1 cellular context compared by ENCODE assay signal in the genomic region with DNA sequence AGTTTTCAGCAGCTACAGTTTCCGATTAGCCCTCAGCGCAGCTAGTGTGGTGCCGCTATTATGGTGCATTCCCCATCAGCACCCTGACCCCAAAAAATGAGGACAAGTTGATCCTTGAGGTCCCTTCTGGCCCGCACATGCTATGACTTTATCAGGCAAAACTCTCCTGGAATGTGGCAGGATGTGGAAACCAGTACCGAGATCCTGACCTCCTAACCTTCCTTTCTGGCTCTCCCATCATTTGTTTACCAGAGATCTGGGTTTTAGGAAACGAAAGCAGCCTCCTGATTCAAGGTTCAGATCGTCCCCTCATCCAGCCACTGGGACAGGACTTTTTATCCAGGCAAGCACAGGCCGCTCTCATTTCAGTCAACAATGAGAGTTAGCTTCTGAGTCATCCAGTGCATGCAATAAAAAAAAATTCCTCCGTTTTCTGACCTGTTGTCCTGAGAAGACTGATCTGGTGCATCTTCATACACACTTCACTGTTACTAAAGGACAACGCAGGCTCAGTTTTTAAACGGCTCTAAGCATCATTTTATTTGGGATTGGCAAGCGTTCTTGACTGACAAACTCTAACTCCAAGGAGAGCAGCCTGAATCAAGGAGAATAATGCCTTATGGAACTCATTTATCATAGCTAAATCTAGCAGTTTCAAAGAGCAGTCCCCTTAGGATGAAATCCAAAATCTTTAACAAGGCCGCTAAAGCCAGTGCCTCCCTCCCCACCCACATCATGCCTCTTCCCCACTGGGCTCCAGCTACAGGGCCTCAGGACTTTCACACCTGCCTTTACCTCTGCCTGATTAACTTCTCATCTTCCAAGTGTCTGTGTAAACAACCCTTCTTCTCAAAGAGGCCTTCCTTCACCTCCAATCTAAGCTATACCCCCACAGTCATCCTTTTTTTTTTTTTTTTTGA.
A peak's percentile ranks its signal among the peaks of the same experiment; 100 is the strongest.
TF ChIP-seq lines count a peak whose summit lies in the region.

No MANE protein-coding gene starts in this region.

TF ChIP-seq in HepG2, 621 proteins besides CTCF, POLR2A, EP300 and RAD21 (continued from another document and continues in another):
- peak; percentile 34; the same call in 1 of the 2 replicates for TF ChIP-seq MIER3 (CRISPR knock-in tag; IDR thresholded peaks at IDR 0.05; ENCODE audit: borderline replicate concordance)
- TF ChIP-seq TMF1 (CRISPR knock-in tag; IDR thresholded peaks at IDR 0.05; ENCODE audit: low read depth): no peak
- TF ChIP-seq TRIM24 (CRISPR knock-in tag; IDR thresholded peaks at IDR 0.05): no peak
- TF ChIP-seq TOE1 (CRISPR knock-in tag; IDR thresholded peaks at IDR 0.05): no peak
- TF ChIP-seq RARG (CRISPR knock-in tag; IDR thresholded peaks at IDR 0.05; ENCODE audit: low read depth): no peak
- no peak for TF ChIP-seq ZNF235 (CRISPR knock-in tag; IDR thresholded peaks at IDR 0.05; ENCODE audit: borderline replicate concordance)
- TF ChIP-seq FOSL2 (CRISPR knock-in tag; IDR thresholded peaks at IDR 0.05): peak; percentile 96
- TF ChIP-seq, protein P1, sequence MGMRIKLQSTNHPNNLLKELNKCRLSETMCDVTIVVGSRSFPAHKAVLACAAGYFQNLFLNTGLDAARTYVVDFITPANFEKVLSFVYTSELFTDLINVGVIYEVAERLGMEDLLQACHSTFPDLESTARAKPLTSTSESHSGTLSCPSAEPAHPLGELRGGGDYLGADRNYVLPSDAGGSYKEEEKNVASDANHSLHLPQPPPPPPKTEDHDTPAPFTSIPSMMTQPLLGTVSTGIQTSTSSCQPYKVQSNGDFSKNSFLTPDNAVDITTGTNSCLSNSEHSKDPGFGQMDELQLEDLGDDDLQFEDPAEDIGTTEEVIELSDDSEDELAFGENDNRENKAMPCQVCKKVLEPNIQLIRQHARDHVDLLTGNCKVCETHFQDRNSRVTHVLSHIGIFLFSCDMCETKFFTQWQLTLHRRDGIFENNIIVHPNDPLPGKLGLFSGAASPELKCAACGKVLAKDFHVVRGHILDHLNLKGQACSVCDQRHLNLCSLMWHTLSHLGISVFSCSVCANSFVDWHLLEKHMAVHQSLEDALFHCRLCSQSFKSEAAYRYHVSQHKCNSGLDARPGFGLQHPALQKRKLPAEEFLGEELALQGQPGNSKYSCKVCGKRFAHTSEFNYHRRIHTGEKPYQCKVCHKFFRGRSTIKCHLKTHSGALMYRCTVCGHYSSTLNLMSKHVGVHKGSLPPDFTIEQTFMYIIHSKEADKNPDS (CRISPR knock-in tag; IDR thresholded peaks at IDR 0.05): 0 out of 2 replicates have a peak, but pooled peaks have one; percentile 25
- TF ChIP-seq, protein P2, sequence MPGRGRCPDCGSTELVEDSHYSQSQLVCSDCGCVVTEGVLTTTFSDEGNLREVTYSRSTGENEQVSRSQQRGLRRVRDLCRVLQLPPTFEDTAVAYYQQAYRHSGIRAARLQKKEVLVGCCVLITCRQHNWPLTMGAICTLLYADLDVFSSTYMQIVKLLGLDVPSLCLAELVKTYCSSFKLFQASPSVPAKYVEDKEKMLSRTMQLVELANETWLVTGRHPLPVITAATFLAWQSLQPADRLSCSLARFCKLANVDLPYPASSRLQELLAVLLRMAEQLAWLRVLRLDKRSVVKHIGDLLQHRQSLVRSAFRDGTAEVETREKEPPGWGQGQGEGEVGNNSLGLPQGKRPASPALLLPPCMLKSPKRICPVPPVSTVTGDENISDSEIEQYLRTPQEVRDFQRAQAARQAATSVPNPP (CRISPR knock-in tag; IDR thresholded peaks at IDR 0.05): no peak
- no peak for TF ChIP-seq ZNF773 (CRISPR knock-in tag; IDR thresholded peaks at IDR 0.05; ENCODE audit: borderline replicate concordance)
- TF ChIP-seq KDM3A (CRISPR knock-in tag; IDR thresholded peaks at IDR 0.05; ENCODE audit: low read depth): no peak
- peak; percentile 71; the same call in 1 of the 2 replicates for TF ChIP-seq ZNF792 (CRISPR knock-in tag; IDR thresholded peaks at IDR 0.05)
- no peak for TF ChIP-seq ZSCAN20 (CRISPR knock-in tag; IDR thresholded peaks at IDR 0.05; ENCODE audit: borderline replicate concordance)
- TF ChIP-seq TCF7 (IDR thresholded peaks at IDR 0.05; ENCODE audit: low read depth): peak; percentile 49; the same call in 1 of the 2 replicates
- TF ChIP-seq, protein P3, sequence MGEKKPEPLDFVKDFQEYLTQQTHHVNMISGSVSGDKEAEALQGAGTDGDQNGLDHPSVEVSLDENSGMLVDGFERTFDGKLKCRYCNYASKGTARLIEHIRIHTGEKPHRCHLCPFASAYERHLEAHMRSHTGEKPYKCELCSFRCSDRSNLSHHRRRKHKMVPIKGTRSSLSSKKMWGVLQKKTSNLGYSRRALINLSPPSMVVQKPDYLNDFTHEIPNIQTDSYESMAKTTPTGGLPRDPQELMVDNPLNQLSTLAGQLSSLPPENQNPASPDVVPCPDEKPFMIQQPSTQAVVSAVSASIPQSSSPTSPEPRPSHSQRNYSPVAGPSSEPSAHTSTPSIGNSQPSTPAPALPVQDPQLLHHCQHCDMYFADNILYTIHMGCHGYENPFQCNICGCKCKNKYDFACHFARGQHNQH (CRISPR knock-in tag; IDR thresholded peaks at IDR 0.05): peak; percentile 68; the same call in 1 of the 2 replicates
- TF ChIP-seq ZFP82 (CRISPR knock-in tag; IDR thresholded peaks at IDR 0.05; ENCODE audit: borderline replicate concordance): no peak
- no peak for TF ChIP-seq ZBTB42 (CRISPR knock-in tag; IDR thresholded peaks at IDR 0.05)
- no peak for TF ChIP-seq FOXK2 (IDR thresholded peaks at IDR 0.05)
- no peak for TF ChIP-seq PRPF4 (IDR thresholded peaks at IDR 0.05; ENCODE audit: low read depth, low read length, poor library complexity, severe bottlenecking)
- TF ChIP-seq PITX1 (CRISPR knock-in tag; IDR thresholded peaks at IDR 0.05): peak; percentile 57; the same call in 1 of the 2 replicates
- no peak for TF ChIP-seq ZNF841 (CRISPR knock-in tag; IDR thresholded peaks at IDR 0.05; ENCODE audit: borderline replicate concordance)
- no peak for TF ChIP-seq SALL2 (CRISPR knock-in tag; IDR thresholded peaks at IDR 0.05)
- no peak for TF ChIP-seq ARNT2 (CRISPR knock-in tag; IDR thresholded peaks at IDR 0.05; ENCODE audit: low read depth)
- TF ChIP-seq SOX13 (IDR thresholded peaks at IDR 0.05): no peak
- TF ChIP-seq SOX13 (CRISPR knock-in tag; conservative IDR thresholded peaks at IDR 0.05 in 1 of 2, IDR thresholded peaks at IDR 0.05 in 1 of 2): peak in 1 of 2 experiments; percentile 80; a peak in 2 of 4 replicates
- TF ChIP-seq, protein P4, sequence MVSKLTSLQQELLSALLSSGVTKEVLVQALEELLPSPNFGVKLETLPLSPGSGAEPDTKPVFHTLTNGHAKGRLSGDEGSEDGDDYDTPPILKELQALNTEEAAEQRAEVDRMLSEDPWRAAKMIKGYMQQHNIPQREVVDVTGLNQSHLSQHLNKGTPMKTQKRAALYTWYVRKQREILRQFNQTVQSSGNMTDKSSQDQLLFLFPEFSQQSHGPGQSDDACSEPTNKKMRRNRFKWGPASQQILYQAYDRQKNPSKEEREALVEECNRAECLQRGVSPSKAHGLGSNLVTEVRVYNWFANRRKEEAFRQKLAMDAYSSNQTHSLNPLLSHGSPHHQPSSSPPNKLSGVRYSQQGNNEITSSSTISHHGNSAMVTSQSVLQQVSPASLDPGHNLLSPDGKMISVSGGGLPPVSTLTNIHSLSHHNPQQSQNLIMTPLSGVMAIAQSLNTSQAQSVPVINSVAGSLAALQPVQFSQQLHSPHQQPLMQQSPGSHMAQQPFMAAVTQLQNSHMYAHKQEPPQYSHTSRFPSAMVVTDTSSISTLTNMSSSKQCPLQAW (CRISPR knock-in tag; IDR thresholded peaks at IDR 0.05): peak; percentile 67; the same call in 1 of the 2 replicates
- TF ChIP-seq, protein P5, sequence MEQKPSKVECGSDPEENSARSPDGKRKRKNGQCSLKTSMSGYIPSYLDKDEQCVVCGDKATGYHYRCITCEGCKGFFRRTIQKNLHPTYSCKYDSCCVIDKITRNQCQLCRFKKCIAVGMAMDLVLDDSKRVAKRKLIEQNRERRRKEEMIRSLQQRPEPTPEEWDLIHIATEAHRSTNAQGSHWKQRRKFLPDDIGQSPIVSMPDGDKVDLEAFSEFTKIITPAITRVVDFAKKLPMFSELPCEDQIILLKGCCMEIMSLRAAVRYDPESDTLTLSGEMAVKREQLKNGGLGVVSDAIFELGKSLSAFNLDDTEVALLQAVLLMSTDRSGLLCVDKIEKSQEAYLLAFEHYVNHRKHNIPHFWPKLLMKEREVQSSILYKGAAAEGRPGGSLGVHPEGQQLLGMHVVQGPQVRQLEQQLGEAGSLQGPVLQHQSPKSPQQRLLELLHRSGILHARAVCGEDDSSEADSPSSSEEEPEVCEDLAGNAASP (CRISPR knock-in tag; IDR thresholded peaks at IDR 0.05; ENCODE audit: borderline replicate concordance): peak; percentile 96; the same call in 1 of the 2 replicates
- no peak for TF ChIP-seq ZNF562 (CRISPR knock-in tag; IDR thresholded peaks at IDR 0.05; ENCODE audit: borderline replicate concordance)
- TF ChIP-seq FIP1L1 (IDR thresholded peaks at IDR 0.05; ENCODE audit: borderline replicate concordance, insufficient read depth, low read depth, low read length): no peak
- peak; percentile 4; the same call in 1 of the 2 replicates for TF ChIP-seq STAG1 (CRISPR knock-in tag; IDR thresholded peaks at IDR 0.05)
- no peak for TF ChIP-seq FLYWCH1 (CRISPR knock-in tag; IDR thresholded peaks at IDR 0.05)
- no peak for TF ChIP-seq GPN1 (CRISPR knock-in tag; IDR thresholded peaks at IDR 0.05; ENCODE audit: borderline replicate concordance)
- TF ChIP-seq, protein P6, sequence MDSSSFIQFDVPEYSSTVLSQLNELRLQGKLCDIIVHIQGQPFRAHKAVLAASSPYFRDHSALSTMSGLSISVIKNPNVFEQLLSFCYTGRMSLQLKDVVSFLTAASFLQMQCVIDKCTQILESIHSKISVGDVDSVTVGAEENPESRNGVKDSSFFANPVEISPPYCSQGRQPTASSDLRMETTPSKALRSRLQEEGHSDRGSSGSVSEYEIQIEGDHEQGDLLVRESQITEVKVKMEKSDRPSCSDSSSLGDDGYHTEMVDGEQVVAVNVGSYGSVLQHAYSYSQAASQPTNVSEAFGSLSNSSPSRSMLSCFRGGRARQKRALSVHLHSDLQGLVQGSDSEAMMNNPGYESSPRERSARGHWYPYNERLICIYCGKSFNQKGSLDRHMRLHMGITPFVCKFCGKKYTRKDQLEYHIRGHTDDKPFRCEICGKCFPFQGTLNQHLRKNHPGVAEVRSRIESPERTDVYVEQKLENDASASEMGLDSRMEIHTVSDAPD (CRISPR knock-in tag; IDR thresholded peaks at IDR 0.05): 0 out of 2 replicates have a peak, but pooled peaks have one; percentile 49
- no peak for TF ChIP-seq RORA (CRISPR knock-in tag; IDR thresholded peaks at IDR 0.05)
- TF ChIP-seq ZNF780A (CRISPR knock-in tag; IDR thresholded peaks at IDR 0.05): no peak
- no peak for TF ChIP-seq ZNF446 (CRISPR knock-in tag; IDR thresholded peaks at IDR 0.05)
- no peak for TF ChIP-seq SAFB2 (CRISPR knock-in tag; IDR thresholded peaks at IDR 0.05; ENCODE audit: borderline replicate concordance, low read depth)
- TF ChIP-seq, protein P7, sequence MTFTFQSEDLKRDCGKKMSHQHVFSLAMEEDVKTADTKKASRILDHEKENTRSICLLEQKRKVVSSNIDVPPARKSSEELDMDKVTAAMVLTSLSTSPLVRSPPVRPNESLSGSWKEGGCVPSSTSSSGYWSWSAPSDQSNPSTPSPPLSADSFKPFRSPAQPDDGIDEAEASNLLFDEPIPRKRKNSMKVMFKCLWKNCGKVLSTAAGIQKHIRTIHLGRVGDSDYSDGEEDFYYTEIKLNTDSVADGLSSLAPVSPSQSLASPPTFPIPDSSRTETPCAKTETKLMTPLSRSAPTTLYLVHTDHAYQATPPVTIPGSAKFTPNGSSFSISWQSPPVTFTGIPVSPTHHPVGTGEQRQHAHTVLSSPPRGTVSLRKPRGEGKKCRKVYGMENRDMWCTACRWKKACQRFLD (CRISPR knock-in tag; IDR thresholded peaks at IDR 0.05; ENCODE audit: borderline replicate concordance): no peak; the same call in 1 of the 2 replicates
- TF ChIP-seq, protein P8, sequence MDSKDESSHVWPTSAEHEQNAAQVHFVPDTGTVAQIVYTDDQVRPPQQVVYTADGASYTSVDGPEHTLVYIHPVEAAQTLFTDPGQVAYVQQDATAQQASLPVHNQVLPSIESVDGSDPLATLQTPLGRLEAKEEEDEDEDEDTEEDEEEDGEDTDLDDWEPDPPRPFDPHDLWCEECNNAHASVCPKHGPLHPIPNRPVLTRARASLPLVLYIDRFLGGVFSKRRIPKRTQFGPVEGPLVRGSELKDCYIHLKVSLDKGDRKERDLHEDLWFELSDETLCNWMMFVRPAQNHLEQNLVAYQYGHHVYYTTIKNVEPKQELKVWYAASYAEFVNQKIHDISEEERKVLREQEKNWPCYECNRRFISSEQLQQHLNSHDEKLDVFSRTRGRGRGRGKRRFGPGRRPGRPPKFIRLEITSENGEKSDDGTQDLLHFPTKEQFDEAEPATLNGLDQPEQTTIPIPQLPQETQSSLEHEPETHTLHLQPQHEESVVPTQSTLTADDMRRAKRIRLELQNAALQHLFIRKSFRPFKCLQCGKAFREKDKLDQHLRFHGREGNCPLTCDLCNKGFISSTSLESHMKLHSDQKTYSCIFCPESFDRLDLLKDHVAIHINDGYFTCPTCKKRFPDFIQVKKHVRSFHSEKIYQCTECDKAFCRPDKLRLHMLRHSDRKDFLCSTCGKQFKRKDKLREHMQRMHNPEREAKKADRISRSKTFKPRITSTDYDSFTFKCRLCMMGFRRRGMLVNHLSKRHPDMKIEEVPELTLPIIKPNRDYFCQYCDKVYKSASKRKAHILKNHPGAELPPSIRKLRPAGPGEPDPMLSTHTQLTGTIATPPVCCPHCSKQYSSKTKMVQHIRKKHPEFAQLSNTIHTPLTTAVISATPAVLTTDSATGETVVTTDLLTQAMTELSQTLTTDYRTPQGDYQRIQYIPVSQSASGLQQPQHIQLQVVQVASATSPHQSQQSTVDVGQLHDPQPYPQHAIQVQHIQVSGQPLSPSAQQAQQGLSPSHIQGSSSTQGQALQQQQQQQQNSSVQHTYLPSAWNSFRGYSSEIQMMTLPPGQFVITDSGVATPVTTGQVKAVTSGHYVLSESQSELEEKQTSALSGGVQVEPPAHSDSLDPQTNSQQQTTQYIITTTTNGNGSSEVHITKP (CRISPR knock-in tag; IDR thresholded peaks at IDR 0.05; ENCODE audit: low read depth): peak; percentile 30; the same call in 1 of the 2 replicates
- no peak for TF ChIP-seq NFATC3 (CRISPR knock-in tag; IDR thresholded peaks at IDR 0.05)
- no peak for TF ChIP-seq ZNF230 (CRISPR knock-in tag; IDR thresholded peaks at IDR 0.05)
- TF ChIP-seq HDAC6 (IDR thresholded peaks at IDR 0.05; ENCODE audit: low read depth, low read length): no peak
- TF ChIP-seq KDM5B (CRISPR knock-in tag; IDR thresholded peaks at IDR 0.05; ENCODE audit: borderline replicate concordance): no peak
- TF ChIP-seq, protein P9, sequence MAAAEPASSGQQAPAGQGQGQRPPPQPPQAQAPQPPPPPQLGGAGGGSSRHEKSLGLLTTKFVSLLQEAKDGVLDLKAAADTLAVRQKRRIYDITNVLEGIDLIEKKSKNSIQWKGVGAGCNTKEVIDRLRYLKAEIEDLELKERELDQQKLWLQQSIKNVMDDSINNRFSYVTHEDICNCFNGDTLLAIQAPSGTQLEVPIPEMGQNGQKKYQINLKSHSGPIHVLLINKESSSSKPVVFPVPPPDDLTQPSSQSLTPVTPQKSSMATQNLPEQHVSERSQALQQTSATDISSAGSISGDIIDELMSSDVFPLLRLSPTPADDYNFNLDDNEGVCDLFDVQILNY (CRISPR knock-in tag; conservative IDR thresholded peaks at IDR 0.05): no peak
- peak; percentile 61 for TF ChIP-seq ZMYM4 (CRISPR knock-in tag; IDR thresholded peaks at IDR 0.05)
- 0 out of 2 replicates have a peak, but pooled peaks have one; percentile 66 for TF ChIP-seq ZNF451 (CRISPR knock-in tag; IDR thresholded peaks at IDR 0.05)
- peak; percentile 85; the same call in 1 of the 2 replicates for TF ChIP-seq FOXJ3 (CRISPR knock-in tag; IDR thresholded peaks at IDR 0.05; ENCODE audit: borderline replicate concordance)
